ENCODE assay signal across 36 cellular contexts in the genomic region with DNA sequence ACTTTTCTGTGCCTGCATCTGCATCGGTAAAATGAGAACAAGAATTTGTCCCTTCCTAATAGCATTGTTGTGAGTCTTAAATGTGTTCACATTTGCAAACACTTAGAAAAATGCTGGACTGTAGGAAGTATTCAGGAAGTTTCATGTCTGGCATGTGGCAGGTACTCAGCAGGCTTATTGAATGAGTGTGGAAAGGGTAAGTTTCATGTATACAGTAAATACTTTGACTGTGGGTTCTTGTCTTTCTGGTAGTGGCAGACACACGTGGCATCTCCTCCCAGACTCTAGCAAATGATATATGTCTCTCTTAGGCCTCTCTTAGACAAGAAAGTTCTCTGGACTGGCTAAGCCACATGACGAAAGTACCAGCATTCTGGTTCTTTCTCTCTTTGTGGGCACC.
"Had no signal": no experiment of that assay in that cellular context is flagged by ENCODE, and none has a peak within 500 bp of the region (broad histone marks: within the 10 kb centered on the region; RNA-seq: fewer than 3 reads in every experiment).

No MANE protein-coding gene starts in this region.

- H3K27me3 Mint-ChIP-seq: brain had no signal

- H3K4me1 Mint-ChIP-seq: activated B cell treated with CpG ODN at 0.5 μM for 24 hours; activated CD4-positive, alpha-beta T cell treated with anti-CD3 and anti-CD28 coated beads, Interleukin-2, amount 10 ng/mL, durations not matched to agents 24 days and 14 days; activated naive CD4-positive, alpha-beta T cell treated with anti-CD3 and anti-CD28 coated beads, Interleukin-2, amount 10 ng/mL, durations not matched to agents 7 days and 5 days; activated naive CD4-positive, alpha-beta T cell treated with anti-CD3 and anti-CD28 coated beads, Interleukin-2, amount 50 U/mL, for 24 hours; activated naive CD8-positive, alpha-beta T cell treated with anti-CD3 and anti-CD28 coated beads, Interleukin-2, amount 10 ng/mL, durations not matched to agents 7 days and 5 days; activated naive CD8-positive, alpha-beta T cell treated with anti-CD3 and anti-CD28 coated beads, Interleukin-2, amount 50 U/mL, for 24 hours; brain; central memory CD8-positive, alpha-beta T cell had no signal

- H3K9me3 Mint-ChIP-seq: activated CD4-positive, alpha-beta T cell treated with anti-CD3 and anti-CD28 coated beads, Interleukin-2, amount 10 ng/mL, durations not matched to agents 24 days and 14 days; activated CD8-positive, alpha-beta T cell treated with anti-CD3 and anti-CD28 coated beads for 36 hours; activated naive CD4-positive, alpha-beta T cell treated with anti-CD3 and anti-CD28 coated beads, Interleukin-2, amount 10 ng/mL, durations not matched to agents 7 days and 5 days; activated naive CD4-positive, alpha-beta T cell treated with anti-CD3 and anti-CD28 coated beads, Interleukin-2, amount 50 U/mL, for 24 hours; activated naive CD8-positive, alpha-beta T cell treated with anti-CD3 and anti-CD28 coated beads, Interleukin-2, amount 10 ng/mL, durations not matched to agents 7 days and 5 days; activated T-helper 2 cell treated with anti-CD3 and anti-CD28 coated beads, Interferon-gamma antibody, Interleukin-2, Interleukin-4, amounts not matched to agents 10 μg/mL and 5 μg/mL and 100 μg/mL, durations not matched to agents 14 hours and 24 hours and 36 hours; T-helper 2 cell treated with Interferon-gamma antibody and Interleukin-4, amounts not matched to agents 5 μg/mL and 100 μg/mL, for 36 hours had no signal

- H3K36me3 Mint-ChIP-seq: activated CD4-positive, alpha-beta memory T cell treated with anti-CD3 and anti-CD28 coated beads for 36 hours; activated naive CD4-positive, alpha-beta T cell treated with anti-CD3 and anti-CD28 coated beads, Interleukin-2, amount 10 ng/mL, durations not matched to agents 7 days and 5 days; activated naive CD4-positive, alpha-beta T cell treated with anti-CD3 and anti-CD28 coated beads, Interleukin-2, amount 50 U/mL, for 24 hours; activated naive CD8-positive, alpha-beta T cell; activated naive CD8-positive, alpha-beta T cell treated with anti-CD3 and anti-CD28 coated beads, Interleukin-2, amount 10 ng/mL, durations not matched to agents 7 days and 5 days had no signal

- H3K27ac ChIP-seq: ascending aorta, cardiac muscle cell, VCaP had no signal

- H3K4me3 Mint-ChIP-seq: activated B cell treated with CpG ODN at 0.5 μM for 24 hours; activated CD4-positive, alpha-beta memory T cell treated with anti-CD3 and anti-CD28 coated beads for 36 hours; activated CD4-positive, alpha-beta T cell treated with anti-CD3 and anti-CD28 coated beads, Interleukin-2, amount 10 ng/mL, durations not matched to agents 24 days and 14 days; activated CD8-positive, alpha-beta T cell treated with anti-CD3 and anti-CD28 coated beads for 36 hours; activated naive CD4-positive, alpha-beta T cell treated with anti-CD3 and anti-CD28 coated beads, Interleukin-2, amount 10 ng/mL, durations not matched to agents 7 days and 5 days; activated naive CD4-positive, alpha-beta T cell treated with anti-CD3 and anti-CD28 coated beads, Interleukin-2, amount 50 U/mL, for 24 hours; activated naive CD8-positive, alpha-beta T cell; activated naive CD8-positive, alpha-beta T cell treated with anti-CD3 and anti-CD28 coated beads, Interleukin-2, amount 10 ng/mL, durations not matched to agents 7 days and 5 days; activated naive CD8-positive, alpha-beta T cell treated with anti-CD3 and anti-CD28 coated beads, Interleukin-2, amount 50 U/mL, for 24 hours; activated T-cell treated with anti-CD3 and anti-CD28 coated beads, Interleukin-2, amount 50 U/mL, for 4 hours; brain; central memory CD8-positive, alpha-beta T cell; T-helper 1 cell treated with Interleukin-12 subunit alpha and Interleukin-12 subunit beta and Interleukin-4 antibody, amounts not matched to agents 30 μg/mL and 1 μg/mL, for 36 hours; T-helper 2 cell treated with Interferon-gamma antibody and Interleukin-4, amounts not matched to agents 5 μg/mL and 100 μg/mL, for 36 hours had no signal

- H3K36me3 ChIP-seq: ascending aorta, cardiac muscle cell had no signal

- H3K4me1 ChIP-seq: ascending aorta had no signal

- FAIRE-seq: bronchial epithelial cell had no signal

- H3K4me3 ChIP-seq: ascending aorta, cardiac muscle cell had no signal

- DNase-seq: activated B cell treated with CpG ODN at 0.5 μM for 24 hours; activated CD4-positive, alpha-beta memory T cell treated with anti-CD3 and anti-CD28 coated beads for 36 hours; activated CD4-positive, alpha-beta T cell treated with anti-CD3 and anti-CD28 coated beads for 4 hours; activated CD4-positive, alpha-beta T cell treated with anti-CD3 and anti-CD28 coated beads, Interleukin-2, amount 10 ng/mL, durations not matched to agents 24 days and 14 days; activated CD4-positive, alpha-beta T cell treated with anti-CD3 and anti-CD28 coated beads, Interleukin-2, amount 50 U/mL, for 1 hour; activated CD4-positive, alpha-beta T cell treated with anti-CD3 and anti-CD28 coated beads, Interleukin-2, amount 50 U/mL, for 4 hours; activated CD4-positive, CD25-positive, alpha-beta regulatory T cell treated with anti-CD3 and anti-CD28 coated beads, Interleukin-2, amount 50 U/mL, for 72 hours; activated CD8-positive, alpha-beta memory T cell treated with anti-CD3 and anti-CD28 coated beads, Interleukin-2, amount 50 U/mL, for 4 hours; activated CD8-positive, alpha-beta T cell treated with anti-CD3 and anti-CD28 coated beads for 36 hours; activated effector memory CD4-positive, alpha-beta T cell treated with Interleukin-2 at 50 U/mL for 16 hours; activated gamma-delta T cell; activated naive CD4-positive, alpha-beta T cell treated with anti-CD3 and anti-CD28 coated beads, Interleukin-2, amount 10 ng/mL, durations not matched to agents 7 days and 5 days; activated naive CD4-positive, alpha-beta T cell treated with Interleukin-2 at 50 U/mL for 16 hours; activated naive CD8-positive, alpha-beta T cell treated with anti-CD3 and anti-CD28 coated beads, Interleukin-2, amount 10 ng/mL, durations not matched to agents 7 days and 5 days; activated naive CD8-positive, alpha-beta T cell treated with anti-CD3 and anti-CD28 coated beads, Interleukin-2, amount 50 U/mL, for 24 hours; activated T-cell treated with anti-CD3 and anti-CD28 coated beads for 4 hours; activated T-cell treated with anti-CD3 and anti-CD28 coated beads, Interleukin-2, amount 50 U/mL, for 1 hour; activated T-cell treated with anti-CD3 and anti-CD28 coated beads, Interleukin-2, amount 50 U/mL, for 4 hours; amygdala; anterior cingulate cortex; caudate nucleus; cerebellar nuclear complex; T-helper 1 cell; T-helper 2 cell; T-helper 9 cell had no signal

- H3K27ac Mint-ChIP-seq: activated B cell treated with CpG ODN at 0.5 μM for 24 hours; activated CD4-positive, alpha-beta memory T cell treated with anti-CD3 and anti-CD28 coated beads for 36 hours; activated CD4-positive, alpha-beta T cell treated with anti-CD3 and anti-CD28 coated beads, Interleukin-2, amount 10 ng/mL, durations not matched to agents 24 days and 14 days; activated CD8-positive, alpha-beta T cell treated with anti-CD3 and anti-CD28 coated beads for 36 hours; activated naive CD4-positive, alpha-beta T cell treated with anti-CD3 and anti-CD28 coated beads, Interleukin-2, amount 10 ng/mL, durations not matched to agents 7 days and 5 days; activated naive CD4-positive, alpha-beta T cell treated with anti-CD3 and anti-CD28 coated beads, Interleukin-2, amount 50 U/mL, for 24 hours; activated naive CD8-positive, alpha-beta T cell; activated naive CD8-positive, alpha-beta T cell treated with anti-CD3 and anti-CD28 coated beads, Interleukin-2, amount 10 ng/mL, durations not matched to agents 7 days and 5 days; activated naive CD8-positive, alpha-beta T cell treated with anti-CD3 and anti-CD28 coated beads, Interleukin-2, amount 50 U/mL, for 24 hours; activated T-helper 2 cell treated with anti-CD3 and anti-CD28 coated beads, Interferon-gamma antibody, Interleukin-2, Interleukin-4, amounts not matched to agents 10 μg/mL and 5 μg/mL and 100 μg/mL, durations not matched to agents 14 hours and 24 hours and 36 hours; brain; T-helper 1 cell treated with Interleukin-12 subunit alpha and Interleukin-12 subunit beta and Interleukin-4 antibody, amounts not matched to agents 30 μg/mL and 1 μg/mL, for 36 hours; T-helper 2 cell treated with Interferon-gamma antibody and Interleukin-4, amounts not matched to agents 5 μg/mL and 100 μg/mL, for 36 hours had no signal

- H3K27me3 ChIP-seq: ascending aorta, cardiac muscle cell had no signal
